ENCODE assay signal across 28 cellular contexts in genomic region chr16:80731915-80732314, GRCh38.
"Had no signal": no experiment of that assay in that cellular context is flagged by ENCODE, and none has a peak within 500 bp of the region (broad histone marks: within the 10 kb centered on the region; RNA-seq: fewer than 3 reads in every experiment).

No MANE protein-coding gene starts in this region.

- H3K27me3 ChIP-seq: dorsolateral prefrontal cortex, esophagus squamous epithelium, gastrocnemius medialis, heart right ventricle, left lung had no signal

- H3K36me3 ChIP-seq: esophagus squamous epithelium, gastrocnemius medialis, heart right ventricle, left lung, lower lobe of right lung had no signal

- DNase-seq: dermis blood vessel endothelial cell; dorsolateral prefrontal cortex; effector CD8-positive, alpha-beta T cell; effector memory CD8-positive, alpha-beta T cell; endodermal cell; erythroblast; esophagus squamous epithelium; foreskin fibroblast; foreskin melanocyte; gastrocnemius medialis; glutamatergic neuron; head of caudate nucleus; heart right ventricle; hippocampal formation; left cardiac atrium; left lung; left ventricle myocardium superior; lower lobe of right lung; mesenchymal stem cell; mucosa of descending colon; naive B cell had no signal

- H3K27ac ChIP-seq: coronary artery, dorsolateral prefrontal cortex, epithelial cell of prostate, esophagus squamous epithelium, gastrocnemius medialis, heart right ventricle, left lung, lower lobe of right lung had no signal

- H3K4me1 ChIP-seq: esophagus squamous epithelium, gastrocnemius medialis, heart right ventricle, left lung, lower lobe of right lung had no signal

- FAIRE-seq: colon, endometrium, islet of Langerhans, keratinocyte had no signal

- ATAC-seq: effector memory CD8-positive, alpha-beta T cell; esophagus mucosa; gastrocnemius medialis; heart right ventricle; left cardiac atrium; left lung; left ventricle myocardium superior; lower lobe of right lung; mucosa of descending colon had no signal

- H3K4me3 ChIP-seq: coronary artery, dorsolateral prefrontal cortex, esophagus squamous epithelium, gastrocnemius medialis, heart right ventricle, left lung, lower lobe of right lung, mucosa of descending colon had no signal

- H3K9me3 ChIP-seq: esophagus squamous epithelium, gastrocnemius medialis, mucosa of descending colon had no signal
